1 cellular context compared by ENCODE assay signal in genomic region chr5:180670586-180671359, GRCh38.
TF ChIP-seq lines count a peak whose summit lies in the region.

No MANE protein-coding gene starts in this region.

TF ChIP-seq in K562, 482 proteins besides CTCF, POLR2A, EP300 and RAD21 (continued from another document):
- TF ChIP-seq ZNF280B (CRISPR knock-in tag; IDR thresholded peaks at IDR 0.05) (no peak), MYC (IDR thresholded peaks at IDR 0.05; ENCODE audit: low read depth, low read length) (peak; percentile 30; the same call in 1 of the 2 replicates), MYC (CRISPR knock-in tag; IDR thresholded peaks at IDR 0.05; ENCODE audit: borderline replicate concordance, low read depth) (no peak), SMC3 (conservative IDR thresholded peaks at IDR 0.05; ENCODE audit: insufficient read depth, low read depth, low read length) (peak; percentile 52; the same call in 1 of the 2 replicates), PKNOX1 (IDR thresholded peaks at IDR 0.05) (peak; percentile 46), STAG1 (CRISPR knock-in tag; IDR thresholded peaks at IDR 0.05; ENCODE audit: borderline replicate concordance) (peak; percentile 61; the same call in 1 of the 2 replicates), HDAC1 (IDR thresholded peaks at IDR 0.05) (no peak), MAX (CRISPR knock-in tag; IDR thresholded peaks at IDR 0.05) (peak; percentile 40), ZNF316 (IDR thresholded peaks at IDR 0.05) (0 out of 2 replicates have a peak, but pooled peaks have one; percentile 0), ZNF384 (IDR thresholded peaks at IDR 0.05; ENCODE audit: low read depth, low read length) (peak; percentile 58; the same call in 1 of the 2 replicates), RBM17 (IDR thresholded peaks at IDR 0.05; ENCODE audit: borderline replicate concordance, low read depth, low read length) (no peak), CREM (IDR thresholded peaks at IDR 0.05; ENCODE audit: low read depth) (peak; percentile 31; the same call in 1 of the 2 replicates), RB1 (IDR thresholded peaks at IDR 0.05; ENCODE audit: low read depth) (0 out of 2 replicates have a peak, but pooled peaks have one; percentile 23), NFIC (IDR thresholded peaks at IDR 0.05) (peak; percentile 93), NFE2 (IDR thresholded peaks at IDR 0.05; ENCODE audit: low read depth) (0 out of 2 replicates have a peak, but pooled peaks have one; percentile 15)
TF ChIP-seq in K562: peak in this region for 13.
